ENCODE assay signal across 24 cellular contexts in genomic region chr16:73193464-73193863, GRCh38.
"Had no signal": no experiment of that assay in that cellular context is flagged by ENCODE, and none has a peak within 500 bp of the region (broad histone marks: within the 10 kb centered on the region; RNA-seq: fewer than 3 reads in every experiment).

No MANE protein-coding gene starts in this region.

- ATAC-seq: effector memory CD8-positive, alpha-beta T cell; esophagus mucosa; gastrocnemius medialis; heart right ventricle; left cardiac atrium; left lung; left ventricle myocardium superior; lower lobe of right lung; mucosa of descending colon had no signal

- H3K36me3 Mint-ChIP-seq: mesothelial cell of epicardium had no signal

- H3K27ac ChIP-seq: colonic mucosa, epithelial cell of prostate, esophagus squamous epithelium, heart right ventricle, left lung, lower lobe of right lung had no signal

- DNase-seq: colonic mucosa; cortex of kidney; effector CD8-positive, alpha-beta T cell; effector memory CD8-positive, alpha-beta T cell; endodermal cell; erythroblast; esophagus squamous epithelium; foreskin fibroblast; foreskin melanocyte; gastrocnemius medialis; glutamatergic neuron; head of caudate nucleus; heart right ventricle; hippocampal formation; left cardiac atrium; left lung; left ventricle myocardium superior; lower lobe of right lung; mesenchymal stem cell; mucosa of descending colon had no signal

- H3K27ac Mint-ChIP-seq: dendritic cell treated with granulocyte-macrophage colony-stimulating factor and Interleukin-4, amounts not matched to agents 40 ng/mL and 50 ng/mL, for 4 days; effector memory CD8-positive, alpha-beta T cell; endodermal cell; mesothelial cell of epicardium had no signal

- H3K9me3 Mint-ChIP-seq: dendritic cell treated with granulocyte-macrophage colony-stimulating factor and Interleukin-4, amounts not matched to agents 40 ng/mL and 50 ng/mL, for 4 days; endodermal cell; mesothelial cell of epicardium had no signal

- H3K27me3 Mint-ChIP-seq: effector memory CD8-positive, alpha-beta T cell had no signal

- H3K36me3 ChIP-seq: colonic mucosa, esophagus squamous epithelium, gastrocnemius medialis, heart right ventricle, left lung, lower lobe of right lung had no signal

- H3K27me3 ChIP-seq: colonic mucosa, gastrocnemius medialis, left lung had no signal

- H3K4me1 ChIP-seq: esophagus squamous epithelium, left lung, lower lobe of right lung had no signal

- H3K4me3 Mint-ChIP-seq: dendritic cell treated with granulocyte-macrophage colony-stimulating factor and Interleukin-4, amounts not matched to agents 40 ng/mL and 50 ng/mL, for 4 days; effector memory CD8-positive, alpha-beta T cell; endodermal cell; mesothelial cell of epicardium had no signal

- H3K9me3 ChIP-seq: colonic mucosa, esophagus squamous epithelium, gastrocnemius medialis, heart right ventricle, left lung, lower lobe of right lung, mucosa of descending colon had no signal

- H3K4me3 ChIP-seq: colonic mucosa, esophagus squamous epithelium, gastrocnemius medialis, heart right ventricle, left lung, lower lobe of right lung, mucosa of descending colon had no signal
